ENCODE assay signal across 12 cellular contexts in the genomic region with DNA sequence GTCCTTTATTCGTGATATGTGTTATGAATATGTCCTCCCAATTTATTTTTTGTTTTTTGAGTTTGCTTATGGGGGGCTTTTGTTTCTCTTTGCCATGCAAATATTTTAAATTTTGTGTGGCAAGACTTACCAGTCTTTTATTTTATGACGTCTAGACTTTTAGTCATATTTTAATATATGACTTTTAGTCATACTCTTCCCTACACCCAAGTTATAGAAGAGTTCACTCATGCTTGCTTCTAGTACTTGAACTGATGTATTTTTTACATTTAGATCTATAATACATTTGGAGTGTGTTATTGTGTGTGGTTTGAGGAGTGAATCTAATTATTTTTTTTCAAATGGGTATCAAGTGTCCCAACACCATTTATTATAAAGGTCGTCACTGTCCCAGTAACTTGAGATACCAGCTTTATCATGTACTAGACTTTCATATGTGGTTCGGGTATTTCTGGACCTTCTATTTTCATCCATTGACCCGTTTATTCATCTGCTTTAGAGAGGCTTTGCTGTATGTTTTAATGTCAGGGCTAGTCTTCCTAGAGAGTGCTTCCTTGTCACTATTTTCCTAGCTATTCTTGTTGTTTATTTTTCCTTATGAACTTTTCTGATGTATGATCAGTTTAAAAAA. TPM values are rescaled to one million over a fixed set of nuclear protein-coding genes. Genes with fewer than 3 reads are reported as not detected.
DNase-seq lines count a peak whose midpoint lies in the region; ATAC-seq and TF ChIP-seq lines count a peak whose summit lies in the region.
"Had no signal": no experiment of that assay in that cellular context is flagged by ENCODE, and none has a peak within 500 bp of the region (broad histone marks: within the 10 kb centered on the region; RNA-seq: fewer than 3 reads in every experiment).

No MANE protein-coding gene starts in this region.

- in situ Hi-C loops in brain microvascular endothelial cell (cut with HindIII; ENCODE audit: low pct_ligation_motif_present, low sequenced_read_pairs), result no loop called here

- no peak overlapping the region for H3K23ac ChIP-seq in H9 (ENCODE audit: insufficient read length, low read depth, low read length)

- H2BK5ac ChIP-seq in H9 (ENCODE audit: insufficient read length, low read length), result no peak overlapping the region

- no peak overlapping the region for H2BK15ac ChIP-seq in H9 (ENCODE audit: low read depth, low read length)

- no peaks in the 10 kb centered on the region for H3K79me2 ChIP-seq in H9 (ENCODE audit: insufficient read depth, low read length)

- no peak overlapping the region for H2AFZ ChIP-seq in H9 (ENCODE audit: low read length)

- H2BK20ac ChIP-seq in H9 (ENCODE audit: low read depth, low read length, poor library complexity, severe bottlenecking), result no peak overlapping the region

- peaks cover 4% of the 10 kb centered on the region for H3K23me2 ChIP-seq in H9 (ENCODE audit: insufficient read length, low read depth, low read length, poor library complexity, severe bottlenecking)

- no peak overlapping the region for H4K5ac ChIP-seq in H9 (ENCODE audit: insufficient read length, low read depth, low read length)

- H3K4ac ChIP-seq in H9 (ENCODE audit: low read depth, low read length), result no peak overlapping the region

- TF ChIP-seq CTCF in H9 (conservative IDR thresholded peaks at IDR 0.05) (no peak), brain microvascular endothelial cell (IDR thresholded peaks at IDR 0.05; ENCODE audit: low read depth, low read length, missing control alignments) (no peak), natural killer cell (IDR thresholded peaks at IDR 0.05) (no peak)

- no peaks in the 10 kb centered on the region; a peak in 1 of 22 replicates for H4K20me1 ChIP-seq in BLaER1 treated with 17β-estradiol and CSF1 and Interleukin-3, amounts not matched to agents 10 nM and 100 nM
- H4K20me1 ChIP-seq in H9 (ENCODE audit: control insufficient read depth, insufficient read depth, insufficient read length), result no peaks in the 10 kb centered on the region

- no peak overlapping the region for H3K14ac ChIP-seq in H9 (ENCODE audit: insufficient read depth, low read length)

- no peak overlapping the region for H4K91ac ChIP-seq in H9 (ENCODE audit: insufficient read length, low read depth, low read length)

- H3K36me3 Mint-ChIP-seq in H9 (ENCODE audit: insufficient read depth in 1 of 3, low read depth in 3 of 3), result peaks cover 8 to 19% (median 13%) of the 10 kb centered on the region in 3 experiments; a peak in 6 of 7 replicates
- H3K36me3 Mint-ChIP-seq in natural killer cell, result peaks cover 19% of the 10 kb centered on the region

- no CpG with 5 or more reads among the region's 5 CpGs for WGBS in H9 (ENCODE audit: extremely low coverage, insufficient read length, low lambda C conversion rate)

- peaks cover 12 to 17% of the 10 kb centered on the region in 2 experiments for H3K4me1 Mint-ChIP-seq in H9
- peaks cover 48 to 54% of the 10 kb centered on the region in 2 donors for H3K4me1 Mint-ChIP-seq in natural killer cell

- peak overlapping the region; percentile 69 to 86 (median 76) for H3K4me3 ChIP-seq in BLaER1 treated with 17β-estradiol and CSF1 and Interleukin-3, amounts not matched to agents 10 nM and 100 nM
- peak overlapping the region; percentile 61 for H3K4me3 ChIP-seq in brain microvascular endothelial cell (ENCODE audit: low read depth, low read length)

- H3K79me1 ChIP-seq in H9 (ENCODE audit: insufficient read depth, low read depth, low read length, poor library complexity, severe bottlenecking), result no peaks in the 10 kb centered on the region

- no peak overlapping the region for H2BK120ac ChIP-seq in H9 (ENCODE audit: low read depth, low read length, poor library complexity, severe bottlenecking)

- no peak overlapping the region for H3K56ac ChIP-seq in H9 (ENCODE audit: insufficient read length, low read depth, low read length)

- no peak overlapping the region for H3T11ph ChIP-seq in H9 (ENCODE audit: low read length)

- peak overlapping the region; percentile 85 to 93 (median 90) for H3K9ac ChIP-seq in BLaER1 treated with 17β-estradiol and CSF1 and Interleukin-3, amounts not matched to agents 10 nM and 100 nM
- no peak overlapping the region for H3K9ac ChIP-seq in H9 (ENCODE audit: extremely low read depth, insufficient read length, low read length)

- DNase-seq in H9, result no peak
- no peak for DNase-seq in brain microvascular endothelial cell
- DNase-seq in natural killer cell, result no peak
- no peak for DNase-seq in T1000 (lab: John Stamatoyannopoulos, UW)
- no peak for DNase-seq in NCI-H1417 (lab: John Stamatoyannopoulos, UW)
- DNase-seq: DMS153, NCI-H82 had no signal

- peak overlapping the region; percentile 75 to 96 (median 87) for H3K4me2 ChIP-seq in BLaER1 treated with 17β-estradiol and CSF1 and Interleukin-3, amounts not matched to agents 10 nM and 100 nM
- peak overlapping the region; percentile 23 for H3K4me2 ChIP-seq in H9 (ENCODE audit: insufficient read depth, insufficient read length, low read length)

- H3K27ac Mint-ChIP-seq in H9 (no peak overlapping the region; a peak in 1 of 7 replicates), natural killer cell (peak overlapping the region; percentile 95 to 98)

- H3K9me3 ChIP-seq in BLaER1 treated with 17β-estradiol and CSF1 and Interleukin-3, amounts not matched to agents 10 nM and 100 nM (replicated peaks in 1 of 11), result peaks cover 25 to 30% (median 28%) of the 10 kb centered on the region in 11 experiments
- H3K9me3 ChIP-seq in H9 (ENCODE audit: control insufficient read depth, low read depth, low read length), result no peaks in the 10 kb centered on the region

- no peaks in the 10 kb centered on the region for H3K27me3 ChIP-seq in BLaER1 treated with 17β-estradiol and CSF1 and Interleukin-3, amounts not matched to agents 10 nM and 100 nM
- H3K27me3 ChIP-seq in H9 (ENCODE audit: insufficient read depth, low read length) (no peaks in the 10 kb centered on the region), brain microvascular endothelial cell (replicated peaks) (no peaks in the 10 kb centered on the region)

- no peak overlapping the region for H4K8ac ChIP-seq in H9 (replicated peaks; ENCODE audit: insufficient read length, low read depth, low read length)

- H3K27me3 Mint-ChIP-seq in H9 (ENCODE audit: low read depth), result peaks cover 14% of the 10 kb centered on the region
- no peaks in the 10 kb centered on the region for H3K27me3 Mint-ChIP-seq in natural killer cell (ENCODE audit: low read depth in 2 of 2)

- H3K18ac ChIP-seq in H9 (ENCODE audit: insufficient read length, low read depth, low read length), result no peak overlapping the region

- peak overlapping the region in 1 of 2 experiments; percentile 69; a peak in 2 of 5 replicates for H3K4me3 Mint-ChIP-seq in H9
- peak overlapping the region; percentile 99 for H3K4me3 Mint-ChIP-seq in natural killer cell

- intact Hi-C loops in natural killer cell (cut with micrococcal nuclease), result no loop called here

- H3K9me3 Mint-ChIP-seq in H9, result peaks cover 19% of the 10 kb centered on the region in 2 experiments
- peaks cover 2 to 11% of the 10 kb centered on the region in 2 donors for H3K9me3 Mint-ChIP-seq in natural killer cell

- peak overlapping the region; percentile 86 to 96 (median 90) for H3K27ac ChIP-seq in BLaER1 treated with 17β-estradiol and CSF1 and Interleukin-3, amounts not matched to agents 10 nM and 100 nM
- H3K27ac ChIP-seq in H9 (ENCODE audit: insufficient read length, low read depth, low read length) (no peak overlapping the region), brain microvascular endothelial cell (no peak overlapping the region)

- no peak overlapping the region for H2BK12ac ChIP-seq in H9 (ENCODE audit: insufficient read length, low read depth, low read length)

- peak in 2 of 3 donors; percentile 33 to 43 for ATAC-seq in natural killer cell
- no peak for ATAC-seq in GM18517 (IDR thresholded peaks at IDR 0.05; ENCODE audit: unreplicated experiment)
- no peak for ATAC-seq in HG02610 (IDR thresholded peaks at IDR 0.05; ENCODE audit: unreplicated experiment)

- peaks cover 41 to 59% (median 54%) of the 10 kb centered on the region in 10 experiments for H3K4me1 ChIP-seq in BLaER1 treated with 17β-estradiol and CSF1 and Interleukin-3, amounts not matched to agents 10 nM and 100 nM
- H3K4me1 ChIP-seq in H9 (ENCODE audit: insufficient read depth, low read length), result peaks cover 3% of the 10 kb centered on the region; the same call in 1 of the 2 replicates

- H2AK5ac ChIP-seq in H9 (ENCODE audit: insufficient read length, low read length), result no peak overlapping the region

- H3K36me3 ChIP-seq in BLaER1 treated with 17β-estradiol and CSF1 and Interleukin-3, amounts not matched to agents 10 nM and 100 nM, result peaks cover 17 to 37% (median 27%) of the 10 kb centered on the region in 11 experiments; a peak in 21 of 22 replicates
- H3K36me3 ChIP-seq in brain microvascular endothelial cell (replicated peaks), result no peaks in the 10 kb centered on the region

RNA-seq across cellular contexts. Expression of a gene that starts 0.8 kb away (rescaled TPM):
- total RNA-seq in H9 (2021) (0.18 and 0.24 TPM in 2 replicates), natural killer cell (100 to 1,000 TPM; 164 to 199 (median 198) TPM)
- total RNA-seq: epithelial cell of proximal tubule, HT1080 had no signal

RNA-seq across cellular contexts. Expression of a gene that starts 14.1 kb away (rescaled TPM):
- total RNA-seq in H9 (2021) (6.6 and 7.5 TPM in 2 replicates), natural killer cell (10 to 100 TPM; 40.8 to 61.0 (median 51.8) TPM)

RNA-seq across cellular contexts. Expression of a gene that starts 14.1 kb away (rescaled TPM):
- 3.4 and 3.9 TPM in 2 replicates for total RNA-seq in H9 (2021)
- 10 to 100 TPM; 23.8 to 41.1 (median 38.5) TPM for total RNA-seq in natural killer cell

Comparison
In these comparisons a context has a peak if more than half of its experiments do, and no peak if none do; other contexts are left out.
1. H3K27ac ChIP-seq: peak in BLaER1 treated with 17β-estradiol and CSF1 and Interleukin-3, amounts not matched to agents 10 nM and 100 nM (11 of 11); none in H9 (single experiment) and brain microvascular endothelial cell (single experiment).
2. H3K27ac Mint-ChIP-seq: peak in natural killer cell (2 of 2); none in H9 (0 of 3).
3. ATAC-seq: peak in natural killer cell (2 of 3); none in GM18517 (single experiment) and HG02610 (single experiment).
4. RNA of a gene that starts 0.8 kb away (total RNA-seq): 164 to 199 TPM in natural killer cell; 0.18 to 0.24 TPM in H9; every median in the first group is over 100 times any median in the second.